In genomic region chr3:125039897-125040175, GRCh38 we compare ENCODE assay signal across 17 cellular contexts. TPM values are rescaled to one million over a fixed set of nuclear protein-coding genes. Genes with fewer than 3 reads are reported as not detected.
DNase-seq lines count a peak whose midpoint lies in the region; ATAC-seq and TF ChIP-seq lines count a peak whose summit lies in the region.
"Had no signal": no experiment of that assay in that cellular context is flagged by ENCODE, and none has a peak within 500 bp of the region (broad histone marks: within the 10 kb centered on the region; RNA-seq: fewer than 3 reads in every experiment).

No MANE protein-coding gene starts in this region.

- H3K79me1 ChIP-seq in neuronal stem cell (ENCODE audit: low read depth, low read length) = no peaks in the 10 kb centered on the region

- H4K8ac ChIP-seq in neuronal stem cell (ENCODE audit: low read depth, low read length) = no peak overlapping the region

- no peaks in the 10 kb centered on the region for H3K36me3 ChIP-seq in neuronal stem cell (replicated peaks in 1 of 2; ENCODE audit: control insufficient read depth in 2 of 2, insufficient read depth in 2 of 2, low read length in 2 of 2)
- H3K36me3 ChIP-seq in upper lobe of left lung = no peaks in the 10 kb centered on the region

- ATAC-seq in left cardiac atrium (peak; percentile 1 to 16), upper lobe of left lung (ENCODE audit: low FRiP score in 2 of 2) (no peak)
- ATAC-seq: effector memory CD8-positive, alpha-beta T cell had no signal

- H3K9ac ChIP-seq in neuronal stem cell (ENCODE audit: low read depth, low read length, poor library complexity) = no peak overlapping the region

- H3K27ac ChIP-seq in neuronal stem cell (replicated peaks; ENCODE audit: low read length) (peak overlapping the region; percentile 60), upper lobe of left lung (peak overlapping the region; percentile 62 to 94 (median 76))
- H3K27ac ChIP-seq: 22Rv1 had no signal

- no peak overlapping the region for H3K4me3 ChIP-seq in neuronal stem cell (ENCODE audit: low read length in 2 of 2)
- no peak overlapping the region for H3K4me3 ChIP-seq in upper lobe of left lung

- no CpG with 5 or more reads among the region's 5 CpGs for WGBS in neuronal stem cell (ENCODE audit: extremely low coverage in 2 of 2, insufficient read length in 2 of 2, insufficient replicate concordance in 1 of 2), 2 donors
- 44 to 51% methylated on average over 5 of the region's 5 CpGs for WGBS in upper lobe of left lung, 2 donors

- H3K27me3 ChIP-seq in neuronal stem cell (ENCODE audit: control insufficient read depth in 3 of 3, insufficient read depth in 3 of 3, low read depth in 1 of 3, low read length in 3 of 3) = no peaks in the 10 kb centered on the region
- no peaks in the 10 kb centered on the region for H3K27me3 ChIP-seq in upper lobe of left lung

- no peak overlapping the region for H2AFZ ChIP-seq in neuronal stem cell (ENCODE audit: low read length)

- DNase-seq in NCI-H1694 treated with DMSO at 0.1 percent for 48 hours (lab: John Stamatoyannopoulos, UW) (peak; percentile 8), NCI-H1694 (lab: John Stamatoyannopoulos, UW) (no peak), left cardiac atrium (no peak), neuronal stem cell (ENCODE audit: low spot score) (no peak), upper lobe of left lung (no peak), NCI-H748 (lab: John Stamatoyannopoulos, UW; ENCODE audit: unreplicated experiment) (no peak), cerebellum (ENCODE audit: low spot score) (no peak), immature natural killer cell (no peak)
- DNase-seq: activated CD4-positive, CD25-positive, alpha-beta regulatory T cell; activated T-cell treated with anti-CD3 and anti-CD28 coated beads for 4 hours; amniotic stem cell; CD8-positive, alpha-beta memory T cell; effector memory CD8-positive, alpha-beta T cell; NCI-H1092 treated with DMSO at 0.1 percent for 48 hours; stimulated activated naive CD4-positive, alpha-beta T cell had no signal

- no peak overlapping the region for H3K4ac ChIP-seq in neuronal stem cell (ENCODE audit: low read length)

- H3K27ac Mint-ChIP-seq in immature natural killer cell = peak overlapping the region in 3 of 6 donors; percentile 12 to 21 (median 16)

- H3K9me3 ChIP-seq in neuronal stem cell (replicated peaks in 1 of 2; ENCODE audit: control insufficient read depth in 2 of 2, insufficient read depth in 1 of 2, low read depth in 1 of 2, low read length in 2 of 2) (peaks cover 0 to 10% of the 10 kb centered on the region in 2 donors), upper lobe of left lung (no peaks in the 10 kb centered on the region)

- H3K4me3 Mint-ChIP-seq in immature natural killer cell = no peak overlapping the region
- H3K4me3 Mint-ChIP-seq: CD8-positive, alpha-beta memory T cell; effector memory CD8-positive, alpha-beta T cell; neural crest cell had no signal

- no peak for TF ChIP-seq CTCF in upper lobe of left lung (IDR thresholded peaks at IDR 0.05)

- H3K23ac ChIP-seq in neuronal stem cell (ENCODE audit: low read depth, low read length, poor library complexity) = no peak overlapping the region

- no peak overlapping the region for H2AK5ac ChIP-seq in neuronal stem cell (ENCODE audit: low read depth, low read length)

- H2BK12ac ChIP-seq in neuronal stem cell (ENCODE audit: low read length) = no peak overlapping the region

- peaks cover 0 to 6% (median 2%) of the 10 kb centered on the region in 3 donors for H3K27me3 Mint-ChIP-seq in immature natural killer cell (ENCODE audit: low read depth in 3 of 3)
- H3K27me3 Mint-ChIP-seq: effector memory CD8-positive, alpha-beta T cell had no signal

- no peak for TF ChIP-seq EP300 in upper lobe of left lung (IDR thresholded peaks at IDR 0.05)

- intact Hi-C loops in left cardiac atrium (cut with DNase I) = no loop called here

- H3K18ac ChIP-seq in neuronal stem cell (ENCODE audit: low read length) = no peak overlapping the region

- peaks cover 5 to 10% (median 5%) of the 10 kb centered on the region in 3 donors for H3K36me3 Mint-ChIP-seq in immature natural killer cell

- no peak overlapping the region for H2BK15ac ChIP-seq in neuronal stem cell (ENCODE audit: low read length)

- no peak for TF ChIP-seq POLR2A in upper lobe of left lung (IDR thresholded peaks at IDR 0.05)

- H3K14ac ChIP-seq in neuronal stem cell (ENCODE audit: low read length) = no peak overlapping the region

- H3K4me1 ChIP-seq in neuronal stem cell (ENCODE audit: control insufficient read depth in 2 of 2, insufficient read depth in 1 of 2, low read depth in 1 of 2, low read length in 2 of 2) (peaks cover 38 to 45% of the 10 kb centered on the region in 2 donors), upper lobe of left lung (peaks cover 51 to 74% (median 56%) of the 10 kb centered on the region in 4 donors)

- H2BK5ac ChIP-seq in neuronal stem cell (ENCODE audit: low read length) = no peak overlapping the region

- peaks cover 3 to 8% (median 6%) of the 10 kb centered on the region in 6 donors for H3K9me3 Mint-ChIP-seq in immature natural killer cell
- H3K9me3 Mint-ChIP-seq: effector memory CD8-positive, alpha-beta T cell had no signal

- H4K91ac ChIP-seq in neuronal stem cell (ENCODE audit: low read depth, low read length, poor library complexity) = no peak overlapping the region

- peaks cover 71 to 72% of the 10 kb centered on the region in 2 donors for H3K4me1 Mint-ChIP-seq in immature natural killer cell

- no peak overlapping the region for H3K4me2 ChIP-seq in neuronal stem cell (ENCODE audit: insufficient read depth, low read length, poor library complexity, severe bottlenecking)

- no peak overlapping the region for H2BK120ac ChIP-seq in neuronal stem cell (ENCODE audit: low read depth, low read length)

RNA-seq across cellular contexts. Expression of gene HEG1, which starts 16.0 kb away (rescaled TPM):
- 100 to 1,000 TPM; 120 to 149 TPM for total RNA-seq in left cardiac atrium
- polyA plus RNA-seq in neuronal stem cell (2013, experiment 1 of 2) = 10.1 TPM
- 9.8 TPM for polyA plus RNA-seq in neuronal stem cell (2013, experiment 2 of 2)
- total RNA-seq in upper lobe of left lung = 100 to 1,000 TPM in 3 of 6 donors, 10 to 100 TPM in 3; 45.1 to 168 (median 100) TPM
- 17.2 TPM for total RNA-seq in cerebellum
- polyA plus RNA-seq in immature natural killer cell = 10 to 100 TPM in 1 of 3 donors, 1 to 10 TPM in 2; 2.1 to 12.1 (median 4.9) TPM

Comparison
In these comparisons a context has a peak if more than half of its experiments do, and no peak if none do; other contexts are left out.
1. ATAC-seq: peak in left cardiac atrium (2 of 2); none in upper lobe of left lung (0 of 2).